18 cellular contexts compared by ENCODE assay signal in genomic region chr22:20962491-20962945, GRCh38. TPM values are rescaled to one million over a fixed set of nuclear protein-coding genes. Genes with fewer than 3 reads are reported as not detected.
"Had no signal": no experiment of that assay in that cellular context is flagged by ENCODE, and none has a peak within 500 bp of the region (broad histone marks: within the 10 kb centered on the region; RNA-seq: fewer than 3 reads in every experiment).

No MANE protein-coding gene starts in this region.

- H3K4me1 Mint-ChIP-seq: activated T-helper 17 cell treated with anti-CD3 and anti-CD28 coated beads, Interleukin-2, amount 50 U/mL, for 72 hours had no signal

- H3K27ac ChIP-seq: brain microvascular endothelial cell, cardiac muscle cell, SJCRH30 had no signal

- ATAC-seq: Right ventricle myocardium inferior had no signal

- DNase-seq: activated gamma-delta T cell, NCI-H1105, NCI-H2029 treated with DMSO at 0.1 percent for 48 hours, NCI-H510A had no signal

- H3K36me3 Mint-ChIP-seq: activated naive CD8-positive, alpha-beta T cell had no signal

- H3K4me3 Mint-ChIP-seq: activated CD4-positive, alpha-beta memory T cell treated with anti-CD3 and anti-CD28 coated beads, Interleukin-2, amount 10 ng/mL, durations not matched to agents 7 days and 5 days; activated CD4-positive, alpha-beta T cell treated with anti-CD3 and anti-CD28 coated beads for 36 hours; activated naive CD4-positive, alpha-beta T cell treated with anti-CD3 and anti-CD28 coated beads for 36 hours; activated naive CD8-positive, alpha-beta T cell; activated T-helper 17 cell treated with anti-CD3 and anti-CD28 coated beads, Interleukin-2, amount 50 U/mL, for 72 hours; T-helper 2 cell treated with Interferon-gamma antibody and Interleukin-4, amounts not matched to agents 5 μg/mL and 100 μg/mL, for 36 hours had no signal

- H3K4me1 ChIP-seq: SJCRH30 had no signal

- H3K4me3 ChIP-seq: cardiac muscle cell, SJCRH30 had no signal

- H3K36me3 ChIP-seq: brain microvascular endothelial cell, cardiac muscle cell, SJCRH30, WERI-Rb-1 had no signal

- H3K9me3 Mint-ChIP-seq: activated CD4-positive, alpha-beta memory T cell treated with anti-CD3 and anti-CD28 coated beads, Interleukin-2, amount 10 ng/mL, durations not matched to agents 7 days and 5 days; activated naive CD4-positive, alpha-beta T cell treated with anti-CD3 and anti-CD28 coated beads for 36 hours; activated T-helper 17 cell treated with anti-CD3 and anti-CD28 coated beads, Interleukin-2, amount 50 U/mL, for 72 hours; T-helper 2 cell treated with Interferon-gamma antibody and Interleukin-4, amounts not matched to agents 5 μg/mL and 100 μg/mL, for 36 hours had no signal

- H3K9me3 ChIP-seq: SJCRH30, SK-N-SH had no signal

- H3K27ac Mint-ChIP-seq: activated CD4-positive, alpha-beta memory T cell treated with anti-CD3 and anti-CD28 coated beads, Interleukin-2, amount 10 ng/mL, durations not matched to agents 7 days and 5 days; activated CD4-positive, alpha-beta T cell treated with anti-CD3 and anti-CD28 coated beads for 36 hours; activated naive CD4-positive, alpha-beta T cell treated with anti-CD3 and anti-CD28 coated beads for 36 hours; activated naive CD8-positive, alpha-beta T cell; activated T-helper 17 cell treated with anti-CD3 and anti-CD28 coated beads, Interleukin-2, amount 50 U/mL, for 72 hours; T-helper 2 cell treated with Interferon-gamma antibody and Interleukin-4, amounts not matched to agents 5 μg/mL and 100 μg/mL, for 36 hours had no signal

RNA-seq across cellular contexts. Expression of gene AIFM3, which starts 4.5 kb away (rescaled TPM):
- total RNA-seq: activated T-helper 17 cell treated with anti-CD3 and anti-CD28 coated beads, Interleukin-2, amount 50 U/mL, for 72 hours; RPMI7951; SJCRH30; T-helper 1 cell treated with Interleukin-12 subunit alpha and Interleukin-12 subunit beta and Interleukin-4 antibody, amounts not matched to agents 30 ng/mL and 1 ng/mL, for 36 hours had no signal
